ENCODE assay signal across 10 cellular contexts in genomic region chr1:193558491-193559028, GRCh38.
A peak's percentile ranks its signal among the peaks of the same experiment; 100 is the strongest.
DNase-seq lines count a peak whose midpoint lies in the region; ATAC-seq and TF ChIP-seq lines count a peak whose summit lies in the region.
"Had no signal": no experiment of that assay in that cellular context is flagged by ENCODE, and none has a peak within 500 bp of the region (broad histone marks: within the 10 kb centered on the region; RNA-seq: fewer than 3 reads in every experiment).

No MANE protein-coding gene starts in this region.

- CTCF ChIA-PET in CD4-positive, alpha-beta T cell (lab: Charles Lee): no interaction called here
- CTCF ChIA-PET in activated naive CD4-positive, alpha-beta T cell treated with anti-CD3 and anti-CD28 coated beads, Interleukin-2, amount 10 ng/mL, durations not matched to agents 7 days and 5 days (lab: Charles Lee): interaction anchor here (0.8 kb wide), 1 partner anchor 45 kb away, joined by 3 read pairs; no protein-coding TSS in a partner anchor

- peak; percentile 34 for ATAC-seq in CD4-positive, alpha-beta T cell (ENCODE audit: poor library complexity)
- ATAC-seq in left lobe of liver (peak; percentile 90), HG03354 (IDR thresholded peaks at IDR 0.05; ENCODE audit: poor library complexity, severe bottlenecking, unreplicated experiment) (no peak), GM23338 (no peak)

- H2AFZ ChIP-seq in GM23338: no peak overlapping the region

- no peak for TF ChIP-seq CTCF in CD4-positive, alpha-beta T cell (IDR thresholded peaks at IDR 0.05)
- no peak for TF ChIP-seq CTCF in GM23338 (conservative IDR thresholded peaks at IDR 0.05; ENCODE audit: low read depth in 2 of 2)

- peaks cover 9% of the 10 kb centered on the region for H3K4me1 Mint-ChIP-seq in CD4-positive, alpha-beta T cell (ENCODE audit: low read depth)
- H3K4me1 Mint-ChIP-seq in activated naive CD4-positive, alpha-beta T cell treated with anti-CD3 and anti-CD28 coated beads, Interleukin-2, amount 10 ng/mL, durations not matched to agents 7 days and 5 days: peaks cover 8% of the 10 kb centered on the region
- peaks cover 17% of the 10 kb centered on the region for H3K4me1 Mint-ChIP-seq in GM23338

- H3K9me2 ChIP-seq in GM23338 (ENCODE audit: insufficient read depth): no peaks in the 10 kb centered on the region

- intact Hi-C loops in CD4-positive, alpha-beta T cell (cut with DNase I, micrococcal nuclease): no loop called here

- no peaks in the 10 kb centered on the region for H4K20me1 ChIP-seq in GM23338 (replicated peaks; ENCODE audit: insufficient read depth)

- no peak overlapping the region for H3K4me2 ChIP-seq in GM23338

- H3K27ac Mint-ChIP-seq in CD4-positive, alpha-beta T cell: peak overlapping the region; percentile 11
- H3K27ac Mint-ChIP-seq in activated naive CD4-positive, alpha-beta T cell treated with anti-CD3 and anti-CD28 coated beads, Interleukin-2, amount 10 ng/mL, durations not matched to agents 7 days and 5 days: peak overlapping the region; percentile 50
- no peak overlapping the region for H3K27ac Mint-ChIP-seq in GM23338

- no peaks in the 10 kb centered on the region for H3K36me3 ChIP-seq in GM23338 (ENCODE audit: insufficient read depth)
- H3K36me3 ChIP-seq: SJSA1 had no signal

- no peaks in the 10 kb centered on the region for H3K9me3 Mint-ChIP-seq in CD4-positive, alpha-beta T cell
- H3K9me3 Mint-ChIP-seq in activated naive CD4-positive, alpha-beta T cell treated with anti-CD3 and anti-CD28 coated beads, Interleukin-2, amount 10 ng/mL, durations not matched to agents 7 days and 5 days: peaks cover 12% of the 10 kb centered on the region
- H3K9me3 Mint-ChIP-seq in GM23338: no peaks in the 10 kb centered on the region

- no peaks in the 10 kb centered on the region for H3K27me3 Mint-ChIP-seq in CD4-positive, alpha-beta T cell
- H3K27me3 Mint-ChIP-seq in activated naive CD4-positive, alpha-beta T cell treated with anti-CD3 and anti-CD28 coated beads, Interleukin-2, amount 10 ng/mL, durations not matched to agents 7 days and 5 days: no peaks in the 10 kb centered on the region
- H3K27me3 Mint-ChIP-seq in GM23338 (ENCODE audit: insufficient read depth, low read depth, poor library complexity): peaks cover 2% of the 10 kb centered on the region

- no peak overlapping the region for H3K4me3 Mint-ChIP-seq in CD4-positive, alpha-beta T cell
- no peak overlapping the region for H3K4me3 Mint-ChIP-seq in activated naive CD4-positive, alpha-beta T cell treated with anti-CD3 and anti-CD28 coated beads, Interleukin-2, amount 10 ng/mL, durations not matched to agents 7 days and 5 days
- no peak overlapping the region for H3K4me3 Mint-ChIP-seq in GM23338

- H3K27me3 ChIP-seq in CD4-positive, alpha-beta T cell (ENCODE audit: control insufficient read depth, insufficient read depth, low read length): no peaks in the 10 kb centered on the region
- no peaks in the 10 kb centered on the region for H3K27me3 ChIP-seq in GM23338 (ENCODE audit: insufficient read depth)
- H3K27me3 ChIP-seq: SJSA1 had no signal

- no peak overlapping the region for H3K4me3 ChIP-seq in GM23338
- H3K4me3 ChIP-seq: SJSA1 had no signal

- no peak for DNase-seq in CD4-positive, alpha-beta T cell
- DNase-seq in LoVo (ENCODE audit: low spot score) (peak; percentile 38), left lobe of liver (ENCODE audit: low spot score) (peak; percentile 79), NCI-H1048 (lab: John Stamatoyannopoulos, UW) (no peak), GM23338 (ENCODE audit: low spot score) (no peak), cerebellar cortex (ENCODE audit: low spot score) (no peak)
- DNase-seq in activated naive CD4-positive, alpha-beta T cell treated with anti-CD3 and anti-CD28 coated beads, Interleukin-2, amount 10 ng/mL, durations not matched to agents 7 days and 5 days: no peak
- DNase-seq: stimulated activated CD8-positive, alpha-beta memory T cell treated with anti-CD3 and anti-CD28 coated beads, Interleukin-4, amount 100 ng/mL, for 48 hours had no signal

- H3K27ac ChIP-seq in CD4-positive, alpha-beta T cell (ENCODE audit: low read depth, low read length): no peak overlapping the region
- H3K27ac ChIP-seq in GM23338 (ENCODE audit: low read depth): no peak overlapping the region
- H3K27ac ChIP-seq: SJSA1 had no signal

- H3K9me3 ChIP-seq in CD4-positive, alpha-beta T cell (ENCODE audit: control insufficient read depth, low read length): no peaks in the 10 kb centered on the region
- H3K9me3 ChIP-seq: SJSA1 had no signal

- H3F3A ChIP-seq in GM23338 (replicated peaks; ENCODE audit: low read depth): no peaks in the 10 kb centered on the region

- no peaks in the 10 kb centered on the region for H3K79me2 ChIP-seq in GM23338 (replicated peaks; ENCODE audit: insufficient read depth)

- H3K4me1 ChIP-seq in GM23338 (ENCODE audit: insufficient read depth): 0 out of 2 replicates have a peak, but pooled peaks cover 3% of the 10 kb centered on the region
- H3K4me1 ChIP-seq: SJSA1 had no signal

- POLR2A ChIA-PET in CD4-positive, alpha-beta T cell (lab: Charles Lee): interaction anchor here (0.6 to 2.4 kb wide), 2 partner anchors 18 kb away, joined by 3 to 9 read pairs; no protein-coding TSS in a partner anchor

- no peaks in the 10 kb centered on the region for H3K36me3 Mint-ChIP-seq in CD4-positive, alpha-beta T cell (ENCODE audit: low read depth)
- H3K36me3 Mint-ChIP-seq in activated naive CD4-positive, alpha-beta T cell treated with anti-CD3 and anti-CD28 coated beads, Interleukin-2, amount 10 ng/mL, durations not matched to agents 7 days and 5 days: peaks cover 12% of the 10 kb centered on the region
- no peaks in the 10 kb centered on the region for H3K36me3 Mint-ChIP-seq in GM23338 (ENCODE audit: low read depth)

TF ChIP-seq in GM23338, 12 proteins besides CTCF, POLR2A, EP300 and RAD21 (continues in another document):
- TF ChIP-seq ZNF331 (CRISPR knock-in tag; IDR thresholded peaks at IDR 0.05; ENCODE audit: low read depth) (no peak), REST (IDR thresholded peaks at IDR 0.05; ENCODE audit: unreplicated experiment) (no peak), NANOG (IDR thresholded peaks at IDR 0.05; ENCODE audit: borderline replicate concordance) (no peak)

Comparison
In these comparisons a context has a peak if more than half of its experiments do, and no peak if none do; other contexts are left out.
1. ATAC-seq: peak in CD4-positive, alpha-beta T cell (single experiment) and left lobe of liver (single experiment); none in HG03354 (single experiment) and GM23338 (single experiment).
2. DNase-seq: peak in LoVo (single experiment) and left lobe of liver (single experiment); none in CD4-positive, alpha-beta T cell (0 of 10), activated naive CD4-positive, alpha-beta T cell treated with anti-CD3 and anti-CD28 coated beads, Interleukin-2, amount 10 ng/mL, durations not matched to agents 7 days and 5 days (single experiment), NCI-H1048 (single experiment), GM23338 (single experiment) and cerebellar cortex (single experiment).